In genomic region chr6:27096834-27097511, GRCh38 we compare ENCODE assay signal across 7 cellular contexts.
DNase-seq lines count a peak whose midpoint lies in the region; ATAC-seq and TF ChIP-seq lines count a peak whose summit lies in the region.

No MANE protein-coding gene starts in this region.

- H3K4me3 ChIP-seq in SK-N-SH (ENCODE audit: low read depth in 2 of 2, low read length in 1 of 2) (peak overlapping the region; percentile 44 to 49; a peak in 3 of 4 replicates), mesenchymal stem cell (ENCODE audit: insufficient read depth in 1 of 2, low read depth in 1 of 2, low read length in 2 of 2) (peak overlapping the region; percentile 71 to 87)

- no peaks in the 10 kb centered on the region for H4K20me1 ChIP-seq in SK-N-SH (ENCODE audit: insufficient read depth)

- 18% methylated on average over 44 of the region's 45 CpGs for WGBS in SK-N-SH (ENCODE audit: low lambda C conversion rate)
- WGBS in mesenchymal stem cell = under 1% methylated on average over 41 of the region's 45 CpGs

- H3K14ac ChIP-seq in mesenchymal stem cell (ENCODE audit: low read length in 2 of 2) = no peak overlapping the region

- peaks cover 69% of the 10 kb centered on the region for H3K27me3 Mint-ChIP-seq in dendritic cell treated with granulocyte-macrophage colony-stimulating factor and Interleukin-4, amounts not matched to agents 40 ng/mL and 50 ng/mL, for 4 days
- peaks cover 64% of the 10 kb centered on the region for H3K27me3 Mint-ChIP-seq in stimulated activated naive CD8-positive, alpha-beta T cell treated with anti-CD3 and anti-CD28 coated beads, Interleukin-15, Interleukin-2, amounts not matched to agents 100 ng/mL and 50 ng/mL, for 24 hours

- no peak overlapping the region for H2BK120ac ChIP-seq in mesenchymal stem cell (ENCODE audit: low read depth, low read length)

- peak overlapping the region; percentile 82; the same call in 1 of the 2 replicates for H2AFZ ChIP-seq in SK-N-SH (ENCODE audit: low read depth)
- peak overlapping the region; percentile 97 for H2AFZ ChIP-seq in mesenchymal stem cell (ENCODE audit: low read depth, low read length)

- no peaks in the 10 kb centered on the region for H3K36me3 ChIP-seq in SK-N-SH (replicated peaks in 1 of 2; ENCODE audit: control insufficient read depth in 1 of 2, insufficient read depth in 2 of 2, low read length in 1 of 2)
- no peaks in the 10 kb centered on the region for H3K36me3 ChIP-seq in mesenchymal stem cell (ENCODE audit: control insufficient read depth in 1 of 2, insufficient read depth in 2 of 2, low read depth in 1 of 2, low read length in 2 of 2)

- H3K27ac Mint-ChIP-seq in dendritic cell treated with granulocyte-macrophage colony-stimulating factor and Interleukin-4, amounts not matched to agents 40 ng/mL and 50 ng/mL, for 4 days = peak overlapping the region; percentile 55
- H3K27ac Mint-ChIP-seq in stimulated activated naive CD8-positive, alpha-beta T cell treated with anti-CD3 and anti-CD28 coated beads, Interleukin-15, Interleukin-2, amounts not matched to agents 100 ng/mL and 50 ng/mL, for 24 hours = peak overlapping the region; percentile 87

- TF ChIP-seq POLR2A in GM18526 (IDR thresholded peaks at IDR 0.05; ENCODE audit: extremely low read depth, insufficient read length) = peak; percentile 15

- no peak overlapping the region for H2BK15ac ChIP-seq in mesenchymal stem cell (ENCODE audit: low read depth, poor library complexity, severe bottlenecking)

- no peak for ATAC-seq in HG02938 (IDR thresholded peaks at IDR 0.05; ENCODE audit: unreplicated experiment)
- ATAC-seq in HG03159 (IDR thresholded peaks at IDR 0.05; ENCODE audit: unreplicated experiment) = no peak

- H3F3A ChIP-seq in SK-N-SH (replicated peaks; ENCODE audit: insufficient read depth) = no peaks in the 10 kb centered on the region

- no peak for TF ChIP-seq RAD21 in SK-N-SH (IDR thresholded peaks at IDR 0.05; ENCODE audit: low read length)

- H3K9me2 ChIP-seq in SK-N-SH = no peaks in the 10 kb centered on the region

- peak overlapping the region; percentile 88 to 89 for H3K4ac ChIP-seq in mesenchymal stem cell (ENCODE audit: low read depth in 1 of 2, low read length in 2 of 2)

- H4K91ac ChIP-seq in mesenchymal stem cell (ENCODE audit: low read length) = peak overlapping the region; percentile 65

- CTCF ChIA-PET in SK-N-SH (lab: Yijun Ruan, JAX) = interaction anchor here (0.6 to 1.1 kb wide), 3 partner anchors 34 to 489 kb away, joined by 3 to 4 read pairs (median 4); no protein-coding TSS in a partner anchor

- H3K4me1 ChIP-seq in SK-N-SH (ENCODE audit: control insufficient read depth in 1 of 2, insufficient read depth in 2 of 2, low read depth in 1 of 2, low read length in 1 of 2) (peaks cover 4 to 5% of the 10 kb centered on the region in 2 experiments; a peak in 3 of 4 replicates), mesenchymal stem cell (ENCODE audit: control insufficient read depth, insufficient read depth, low read depth, low read length) (peaks cover 4% of the 10 kb centered on the region)

- peaks cover 15% of the 10 kb centered on the region for H3K9me3 Mint-ChIP-seq in dendritic cell treated with granulocyte-macrophage colony-stimulating factor and Interleukin-4, amounts not matched to agents 40 ng/mL and 50 ng/mL, for 4 days
- no peaks in the 10 kb centered on the region for H3K9me3 Mint-ChIP-seq in stimulated activated naive CD8-positive, alpha-beta T cell treated with anti-CD3 and anti-CD28 coated beads, Interleukin-15, Interleukin-2, amounts not matched to agents 100 ng/mL and 50 ng/mL, for 24 hours

- peak overlapping the region; percentile 98 for H4K8ac ChIP-seq in mesenchymal stem cell (ENCODE audit: low read length)

- peak; percentile 59 for DNase-seq in SK-N-SH
- peak; percentile 67 for DNase-seq in mesenchymal stem cell

- no peak overlapping the region for H2BK5ac ChIP-seq in mesenchymal stem cell (ENCODE audit: low read depth, low read length, poor library complexity, severe bottlenecking)

- no peaks in the 10 kb centered on the region for H3K79me2 ChIP-seq in SK-N-SH (ENCODE audit: insufficient read depth)

- H3K4me1 Mint-ChIP-seq in dendritic cell treated with granulocyte-macrophage colony-stimulating factor and Interleukin-4, amounts not matched to agents 40 ng/mL and 50 ng/mL, for 4 days (ENCODE audit: low read depth) = peaks cover 19% of the 10 kb centered on the region
- peaks cover 22% of the 10 kb centered on the region for H3K4me1 Mint-ChIP-seq in stimulated activated naive CD8-positive, alpha-beta T cell treated with anti-CD3 and anti-CD28 coated beads, Interleukin-15, Interleukin-2, amounts not matched to agents 100 ng/mL and 50 ng/mL, for 24 hours (ENCODE audit: low read depth)

- H3K27ac ChIP-seq in SK-N-SH (ENCODE audit: low read depth in 2 of 2, low read length in 1 of 2) (no peak overlapping the region), mesenchymal stem cell (ENCODE audit: low read length, poor library complexity, severe bottlenecking) (peak overlapping the region; percentile 45)

- POLR2A ChIA-PET in SK-N-SH (lab: Yijun Ruan, JAX) = interaction anchor here (0.6 kb wide), 1 partner anchor 1114 kb away, joined by 3 read pairs; no protein-coding TSS in a partner anchor

- no peak for TF ChIP-seq EP300 in SK-N-SH (IDR thresholded peaks at IDR 0.05; ENCODE audit: borderline replicate concordance in 1 of 2, low read depth in 1 of 2, low read length in 1 of 2)

- H3K4me3 Mint-ChIP-seq in dendritic cell treated with granulocyte-macrophage colony-stimulating factor and Interleukin-4, amounts not matched to agents 40 ng/mL and 50 ng/mL, for 4 days = peak overlapping the region; percentile 77
- peak overlapping the region; percentile 85 for H3K4me3 Mint-ChIP-seq in stimulated activated naive CD8-positive, alpha-beta T cell treated with anti-CD3 and anti-CD28 coated beads, Interleukin-15, Interleukin-2, amounts not matched to agents 100 ng/mL and 50 ng/mL, for 24 hours

- peak overlapping the region in 1 of 2 experiments; percentile 99 for H3K23ac ChIP-seq in mesenchymal stem cell (ENCODE audit: low read length in 2 of 2)

- intact Hi-C loops in dendritic cell treated with granulocyte-macrophage colony-stimulating factor and Interleukin-4, amounts not matched to agents 40 ng/mL and 50 ng/mL, for 4 days (cut with micrococcal nuclease) = no loop called here

- H3K9ac ChIP-seq in SK-N-SH (no peak overlapping the region), mesenchymal stem cell (ENCODE audit: low read length) (peak overlapping the region; percentile 85)

- TF ChIP-seq CTCF in SK-N-SH (IDR thresholded peaks at IDR 0.05) = no peak

- no peak overlapping the region for H2AK5ac ChIP-seq in mesenchymal stem cell (ENCODE audit: low read length, severe bottlenecking)

- H3K36me3 Mint-ChIP-seq in dendritic cell treated with granulocyte-macrophage colony-stimulating factor and Interleukin-4, amounts not matched to agents 40 ng/mL and 50 ng/mL, for 4 days (ENCODE audit: low read depth) = peaks cover 6% of the 10 kb centered on the region
- H3K36me3 Mint-ChIP-seq in stimulated activated naive CD8-positive, alpha-beta T cell treated with anti-CD3 and anti-CD28 coated beads, Interleukin-15, Interleukin-2, amounts not matched to agents 100 ng/mL and 50 ng/mL, for 24 hours (ENCODE audit: low read depth) = peaks cover 6% of the 10 kb centered on the region

- H2BK12ac ChIP-seq in mesenchymal stem cell (ENCODE audit: low read length in 2 of 2) = peak overlapping the region in 1 of 2 experiments; percentile 82

- H3K4me2 ChIP-seq in SK-N-SH = peak overlapping the region; percentile 66; the same call in 1 of the 2 replicates
- H3K4me2 ChIP-seq in mesenchymal stem cell (ENCODE audit: low read length, poor library complexity, severe bottlenecking) = peak overlapping the region; percentile 90

- H3K27me3 ChIP-seq in SK-N-SH (ENCODE audit: insufficient read depth) (no peaks in the 10 kb centered on the region; the same call in 1 of the 2 replicates), mesenchymal stem cell (ENCODE audit: control insufficient read depth in 1 of 2, insufficient read depth in 1 of 2, low read length in 2 of 2) (peaks cover 0 to 5% of the 10 kb centered on the region in 2 experiments)

- H3K18ac ChIP-seq in mesenchymal stem cell (ENCODE audit: low read depth in 1 of 2, low read length in 2 of 2) = peak overlapping the region; percentile 88 to 89

- H3K9me3 ChIP-seq in SK-N-SH (no peaks in the 10 kb centered on the region), mesenchymal stem cell (ENCODE audit: control insufficient read depth, low read length) (no peaks in the 10 kb centered on the region)

- no peaks in the 10 kb centered on the region for H3K79me1 ChIP-seq in mesenchymal stem cell (replicated peaks; ENCODE audit: low read length, poor library complexity, severe bottlenecking)

TF ChIP-seq in SK-N-SH, 30 proteins besides CTCF, POLR2A, EP300 and RAD21 (continues in another document):
- no peak for TF ChIP-seq SMC3 (IDR thresholded peaks at IDR 0.05; ENCODE audit: low read depth, low read length)
- TF ChIP-seq RXRA (IDR thresholded peaks at IDR 0.05; ENCODE audit: borderline replicate concordance, low read depth) = no peak
- TF ChIP-seq NFIC (IDR thresholded peaks at IDR 0.05; ENCODE audit: borderline replicate concordance) = no peak
- no peak for TF ChIP-seq GATA2 (CRISPR knock-in tag; IDR thresholded peaks at IDR 0.05)
- TF ChIP-seq MXI1 (IDR thresholded peaks at IDR 0.05; ENCODE audit: low read depth, low read length) = no peak
- no peak for TF ChIP-seq REST (IDR thresholded peaks at IDR 0.05; ENCODE audit: low read depth, low read length)
